In genomic region chr2:240921319-240922233, GRCh38 we compare ENCODE assay signal across 9 cellular contexts. TPM values are rescaled to one million over a fixed set of nuclear protein-coding genes. Genes with fewer than 3 reads are reported as not detected.
DNase-seq lines count a peak whose midpoint lies in the region; ATAC-seq and TF ChIP-seq lines count a peak whose summit lies in the region.
"Had no signal": no experiment of that assay in that cellular context is flagged by ENCODE, and none has a peak within 500 bp of the region (broad histone marks: within the 10 kb centered on the region; RNA-seq: fewer than 3 reads in every experiment).

No MANE protein-coding gene starts in this region.

- H3K4me3 ChIP-seq in A673 (ENCODE audit: low read depth, low read length, poor library complexity, severe bottlenecking) = no peak overlapping the region
- H3K4me3 ChIP-seq in mammary epithelial cell (replicated peaks in 1 of 3; ENCODE audit: insufficient read depth in 1 of 3, low read depth in 2 of 3, low read length in 3 of 3) = no peak overlapping the region

- no peak overlapping the region for H3K9ac ChIP-seq in mammary epithelial cell (ENCODE audit: insufficient read depth, low read length)

- 0% methylated on average over 5 of the region's 14 CpGs for WGBS in mammary epithelial cell (ENCODE audit: low coverage, missing lambda C conversion rate)

- H3K4me1 ChIP-seq in A673 (ENCODE audit: insufficient read depth, low read length, poor library complexity, severe bottlenecking) (peaks cover 34% of the 10 kb centered on the region), mammary epithelial cell (ENCODE audit: insufficient read depth, low read length) (peaks cover 22% of the 10 kb centered on the region)

- peaks cover 4% of the 10 kb centered on the region for H3K27me3 Mint-ChIP-seq in activated T-helper 1 cell treated with anti-CD3 and anti-CD28 coated beads, Interleukin-12 subunit alpha, Interleukin-12 subunit beta, Interleukin-2, Interleukin-4 antibody, amounts not matched to agents 30 ng/mL and 10 ng/mL and 1 ng/mL, durations not matched to agents 14 hours and 24 hours and 36 hours (ENCODE audit: insufficient read depth)

- no peaks in the 10 kb centered on the region for H3K4me1 Mint-ChIP-seq in activated T-helper 1 cell treated with anti-CD3 and anti-CD28 coated beads, Interleukin-12 subunit alpha, Interleukin-12 subunit beta, Interleukin-2, Interleukin-4 antibody, amounts not matched to agents 30 ng/mL and 10 ng/mL and 1 ng/mL, durations not matched to agents 14 hours and 24 hours and 36 hours (ENCODE audit: low read depth)
- H3K4me1 Mint-ChIP-seq: activated naive CD4-positive, alpha-beta T cell treated with anti-CD3 and anti-CD28 coated beads, Interleukin-2, amount 50 U/mL, for 24 hours had no signal

- H3K27me3 ChIP-seq in A673 (replicated peaks; ENCODE audit: insufficient read depth, low read depth, low read length, poor library complexity) = no peaks in the 10 kb centered on the region
- H3K27me3 ChIP-seq in mammary epithelial cell (ENCODE audit: insufficient read depth, low read length) = no peaks in the 10 kb centered on the region

- in situ Hi-C loops in mammary epithelial cell (cut with MboI; ENCODE audit: low sequenced_read_pairs in 2 of 2) = no loop called here

- no peaks in the 10 kb centered on the region for H3K79me2 ChIP-seq in mammary epithelial cell (ENCODE audit: insufficient read depth, low read length)

- DNase-seq in A673 (ENCODE audit: low spot score) = peak; percentile 55
- peak; percentile 94 for DNase-seq in HT1080 (ENCODE audit: low read depth)
- DNase-seq in mammary epithelial cell = peak; percentile 80
- peak; percentile 89 for DNase-seq in mesenteric fat pad (ENCODE audit: low spot score)
- no peak for DNase-seq in SKM-1 (lab: John Stamatoyannopoulos, UW; ENCODE audit: unreplicated experiment)
- DNase-seq in activated T-helper 1 cell treated with anti-CD3 and anti-CD28 coated beads, Interleukin-12 subunit alpha, Interleukin-12 subunit beta, Interleukin-2, Interleukin-4 antibody, amounts not matched to agents 30 ng/mL and 10 ng/mL and 1 ng/mL, durations not matched to agents 14 hours and 24 hours and 36 hours (ENCODE audit: low spot score) = no peak
- no peak for DNase-seq in HEK293T (ENCODE audit: extremely low spot score)

- H3K36me3 ChIP-seq in A673 (ENCODE audit: insufficient read depth, low read length, poor library complexity, severe bottlenecking) (no peaks in the 10 kb centered on the region), mammary epithelial cell (ENCODE audit: insufficient read depth, low read length) (no peaks in the 10 kb centered on the region)

- no peaks in the 10 kb centered on the region for H3K36me3 Mint-ChIP-seq in activated T-helper 1 cell treated with anti-CD3 and anti-CD28 coated beads, Interleukin-12 subunit alpha, Interleukin-12 subunit beta, Interleukin-2, Interleukin-4 antibody, amounts not matched to agents 30 ng/mL and 10 ng/mL and 1 ng/mL, durations not matched to agents 14 hours and 24 hours and 36 hours (ENCODE audit: low read depth)
- H3K36me3 Mint-ChIP-seq: activated naive CD4-positive, alpha-beta T cell treated with anti-CD3 and anti-CD28 coated beads, Interleukin-2, amount 50 U/mL, for 24 hours had no signal

- BruUV-seq in A673 (replicated peaks; lab: Mats Ljungman, UMichigan) (no TSS peak), mammary epithelial cell (replicated peaks; lab: Mats Ljungman, UMichigan) (no TSS peak)

- H3K27ac Mint-ChIP-seq in activated T-helper 1 cell treated with anti-CD3 and anti-CD28 coated beads, Interleukin-12 subunit alpha, Interleukin-12 subunit beta, Interleukin-2, Interleukin-4 antibody, amounts not matched to agents 30 ng/mL and 10 ng/mL and 1 ng/mL, durations not matched to agents 14 hours and 24 hours and 36 hours = no peak overlapping the region
- H3K27ac Mint-ChIP-seq: activated naive CD4-positive, alpha-beta T cell treated with anti-CD3 and anti-CD28 coated beads, Interleukin-2, amount 50 U/mL, for 24 hours had no signal

- no peaks in the 10 kb centered on the region for H4K20me1 ChIP-seq in mammary epithelial cell (ENCODE audit: insufficient read depth, low read length)

- no peak for ATAC-seq in HG02642 (IDR thresholded peaks at IDR 0.05; ENCODE audit: poor library complexity, unreplicated experiment)

- intact Hi-C loops in A673 (cut with micrococcal nuclease; ENCODE audit: unreplicated experiment) (no loop called here), mammary epithelial cell (cut with micrococcal nuclease) (no loop called here)
- intact Hi-C loops in activated T-helper 1 cell treated with anti-CD3 and anti-CD28 coated beads, Interleukin-12 subunit alpha, Interleukin-12 subunit beta, Interleukin-2, Interleukin-4 antibody, amounts not matched to agents 30 ng/mL and 10 ng/mL and 1 ng/mL, durations not matched to agents 14 hours and 24 hours and 36 hours (cut with micrococcal nuclease) = no loop called here

- H3K27ac ChIP-seq in A673 (ENCODE audit: low read depth, low read length, poor library complexity, severe bottlenecking) (peak overlapping the region; percentile 35), mammary epithelial cell (ENCODE audit: insufficient read depth, low read depth, low read length) (no peak overlapping the region)

- no peaks in the 10 kb centered on the region for H3K9me3 ChIP-seq in A673 (ENCODE audit: low read depth, low read length, poor library complexity, severe bottlenecking)
- no peaks in the 10 kb centered on the region for H3K9me3 ChIP-seq in mammary epithelial cell (replicated peaks; ENCODE audit: insufficient read depth, low read length)

- H3K4me3 Mint-ChIP-seq in activated T-helper 1 cell treated with anti-CD3 and anti-CD28 coated beads, Interleukin-12 subunit alpha, Interleukin-12 subunit beta, Interleukin-2, Interleukin-4 antibody, amounts not matched to agents 30 ng/mL and 10 ng/mL and 1 ng/mL, durations not matched to agents 14 hours and 24 hours and 36 hours = no peak overlapping the region
- H3K4me3 Mint-ChIP-seq: activated naive CD4-positive, alpha-beta T cell treated with anti-CD3 and anti-CD28 coated beads, Interleukin-2, amount 50 U/mL, for 24 hours had no signal

- dilution Hi-C loops in mammary epithelial cell (cut with HindIII; ENCODE audit: low sequenced_read_pairs) = no loop called here

- CTCF ChIA-PET in A673 (lab: Charles Lee) = no interaction called here
- CTCF ChIA-PET in mammary epithelial cell (lab: Charles Lee; ENCODE audit: low non-redundant PET) = no interaction called here
- CTCF ChIA-PET in HEK293T (lab: Yijun Ruan, JAX) = no interaction called here

- peak overlapping the region; percentile 21 for H3K4me2 ChIP-seq in mammary epithelial cell (ENCODE audit: insufficient read depth, low read depth, low read length)

- no peak overlapping the region for H2AFZ ChIP-seq in mammary epithelial cell (ENCODE audit: low read depth, low read length)

- TF ChIP-seq CTCF in A673 (conservative IDR thresholded peaks at IDR 0.05; ENCODE audit: low read depth, low read length) = no peak
- TF ChIP-seq CTCF in mammary epithelial cell (conservative IDR thresholded peaks at IDR 0.05 in 1 of 2, IDR thresholded peaks at IDR 0.05 in 1 of 2; ENCODE audit: extremely low read depth in 1 of 2, insufficient read depth in 1 of 2, low read depth in 1 of 2, low read length in 2 of 2) = no peak

- POLR2A ChIA-PET in A673 (lab: Charles Lee; ENCODE audit: low non-redundant PET) (no interaction called here), HEK293T (lab: Yijun Ruan, JAX) (no interaction called here)

- H3K9me3 Mint-ChIP-seq in activated T-helper 1 cell treated with anti-CD3 and anti-CD28 coated beads, Interleukin-12 subunit alpha, Interleukin-12 subunit beta, Interleukin-2, Interleukin-4 antibody, amounts not matched to agents 30 ng/mL and 10 ng/mL and 1 ng/mL, durations not matched to agents 14 hours and 24 hours and 36 hours = no peaks in the 10 kb centered on the region
- H3K9me3 Mint-ChIP-seq: activated naive CD4-positive, alpha-beta T cell treated with anti-CD3 and anti-CD28 coated beads, Interleukin-2, amount 50 U/mL, for 24 hours had no signal

TF ChIP-seq in HEK293T, 16 proteins besides CTCF, POLR2A, EP300 and RAD21 (continues in another document):
- TF ChIP-seq FOXM1 (IDR thresholded peaks at IDR 0.05; ENCODE audit: borderline replicate concordance) = no peak

RNA-seq across cellular contexts. Expression of gene CROCC2, which starts 15.4 kb away (rescaled TPM):
- total RNA-seq in A673 (2021) (not detected in 2 replicates), mammary epithelial cell (not detected), mesenteric fat pad (not detected)
- not detected in 2 replicates for total RNA-seq in HT1080 (2014; rRNA removed; shearing (Covaris generic))
- polyA plus RNA-seq in HT1080 (2015; cell fraction: cytosol; rRNA removed) = not detected in 2 replicates
- polyA plus RNA-seq in HT1080 (2015; cell fraction: nucleus; rRNA removed) = not detected in 2 replicates
- not detected for polyA plus RNA-seq in mammary epithelial cell
- polyA minus RNA-seq in mammary epithelial cell = not detected
- not detected in 2 replicates for total RNA-seq in activated T-helper 1 cell treated with anti-CD3 and anti-CD28 coated beads, Interleukin-12 subunit alpha, Interleukin-12 subunit beta, Interleukin-2, Interleukin-4 antibody, amounts not matched to agents 30 ng/mL and 10 ng/mL and 1 ng/mL, durations not matched to agents 14 hours and 24 hours and 36 hours

RNA-seq across cellular contexts. Expression of gene MAB21L4, which starts 25.6 kb away (rescaled TPM):
- total RNA-seq in A673 (2021) (not detected in 2 replicates), mammary epithelial cell (under 1 TPM; 0.14 to 0.17 TPM), mesenteric fat pad (not detected)
- total RNA-seq in HT1080 (2014; rRNA removed; shearing (Covaris generic)) = not detected in 2 replicates
- polyA plus RNA-seq in HT1080 (2015; cell fraction: cytosol; rRNA removed) = 0.05 and 0.08 TPM in 2 replicates
- not detected in 2 replicates for polyA plus RNA-seq in HT1080 (2015; cell fraction: nucleus; rRNA removed)
- polyA plus RNA-seq in mammary epithelial cell = 0.29 TPM
- not detected for polyA minus RNA-seq in mammary epithelial cell
- total RNA-seq in activated T-helper 1 cell treated with anti-CD3 and anti-CD28 coated beads, Interleukin-12 subunit alpha, Interleukin-12 subunit beta, Interleukin-2, Interleukin-4 antibody, amounts not matched to agents 30 ng/mL and 10 ng/mL and 1 ng/mL, durations not matched to agents 14 hours and 24 hours and 36 hours = not detected in 2 replicates

RNA-seq across cellular contexts. Expression of gene AGXT, which starts 53.0 kb away (rescaled TPM):
- not detected in 2 replicates for total RNA-seq in A673 (2021)
- not detected in 2 replicates for total RNA-seq in HT1080 (2014; rRNA removed; shearing (Covaris generic))
- not detected in 2 replicates for polyA plus RNA-seq in HT1080 (2015; cell fraction: cytosol; rRNA removed)
- polyA plus RNA-seq in HT1080 (2015; cell fraction: nucleus; rRNA removed) = not detected in 2 replicates
- total RNA-seq in mammary epithelial cell = not detected
- polyA plus RNA-seq in mammary epithelial cell = not detected
- not detected for polyA minus RNA-seq in mammary epithelial cell
- 0.32 TPM for total RNA-seq in mesenteric fat pad
- total RNA-seq in activated T-helper 1 cell treated with anti-CD3 and anti-CD28 coated beads, Interleukin-12 subunit alpha, Interleukin-12 subunit beta, Interleukin-2, Interleukin-4 antibody, amounts not matched to agents 30 ng/mL and 10 ng/mL and 1 ng/mL, durations not matched to agents 14 hours and 24 hours and 36 hours = not detected in 2 replicates

Comparison
In these comparisons a context has a peak if more than half of its experiments do, and no peak if none do; other contexts are left out.
1. DNase-seq: peak in A673 (single experiment), HT1080 (single experiment), mammary epithelial cell (single experiment) and mesenteric fat pad (single experiment); none in SKM-1 (single experiment), activated T-helper 1 cell treated with anti-CD3 and anti-CD28 coated beads, Interleukin-12 subunit alpha, Interleukin-12 subunit beta, Interleukin-2, Interleukin-4 antibody, amounts not matched to agents 30 ng/mL and 10 ng/mL and 1 ng/mL, durations not matched to agents 14 hours and 24 hours and 36 hours (single experiment) and HEK293T (single experiment).